ENCODE assay signal across 9 cellular contexts in the genomic region with DNA sequence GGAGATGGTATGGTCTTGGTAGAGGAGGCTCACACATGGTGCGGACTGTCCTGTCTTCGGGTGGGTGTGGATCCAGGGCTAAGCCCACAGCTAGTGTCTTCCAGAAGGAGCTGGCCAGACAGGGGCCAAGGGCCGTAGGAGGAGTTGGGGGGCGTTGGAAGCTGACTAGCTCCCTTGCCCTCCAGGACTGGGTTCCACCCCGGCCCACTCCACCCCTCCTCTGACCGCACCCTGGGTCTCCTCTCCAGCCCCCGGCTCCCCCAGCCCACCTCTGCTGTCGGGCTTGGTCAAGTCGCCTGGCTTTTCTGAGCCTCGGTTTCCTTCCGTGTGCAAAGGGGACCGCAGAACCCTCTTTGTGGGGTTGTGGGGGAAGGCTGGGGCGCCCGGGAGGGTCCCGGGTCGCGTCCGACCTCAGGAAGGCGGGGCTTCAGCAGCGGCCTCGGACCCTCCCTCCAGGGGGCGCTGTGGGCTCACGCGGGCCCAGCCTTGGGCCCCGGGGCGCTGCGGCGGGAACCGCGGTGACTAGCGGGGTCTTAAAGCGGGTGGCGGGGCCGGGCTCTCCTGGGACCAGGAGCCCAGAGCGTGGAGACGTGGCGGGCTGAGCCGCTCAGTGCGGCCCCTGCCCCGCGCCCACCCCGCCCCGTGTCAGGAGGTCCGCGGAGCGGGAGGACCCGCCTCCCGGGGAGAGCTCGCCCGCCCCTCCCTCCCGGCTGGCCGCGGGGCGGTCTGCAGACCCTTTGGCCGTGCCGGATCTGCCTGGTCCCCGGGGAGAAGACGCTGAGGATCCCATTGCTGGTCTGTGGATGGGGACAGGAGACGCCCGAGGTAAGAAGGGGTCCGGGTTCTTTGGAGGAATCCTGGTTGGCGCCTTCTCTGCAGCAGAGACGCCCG. TPM values are rescaled to one million over a fixed set of nuclear protein-coding genes. Genes with fewer than 3 reads are reported as not detected.
DNase-seq lines count a peak whose midpoint lies in the region; ATAC-seq, FAIRE-seq and TF ChIP-seq lines count a peak whose summit lies in the region.
"Had no signal": no experiment of that assay in that cellular context is flagged by ENCODE, and none has a peak within 500 bp of the region (broad histone marks: within the 10 kb centered on the region; RNA-seq: fewer than 3 reads in every experiment).

No MANE protein-coding gene starts in this region.

- peaks cover 6% of the 10 kb centered on the region for H3K27me3 ChIP-seq in CD4-positive, CD25-positive, alpha-beta regulatory T cell (ENCODE audit: control insufficient read depth, insufficient read depth, low read length)
- H3K27me3 ChIP-seq in HUES48 (ENCODE audit: control insufficient read depth, insufficient read depth, low read length) (peaks cover 32% of the 10 kb centered on the region), K562 (ENCODE audit: control insufficient read depth in 2 of 2, insufficient read depth in 2 of 2, low read length in 2 of 2) (peaks cover 50 to 85% of the 10 kb centered on the region in 2 experiments)

- no peak overlapping the region for H3K4me3 ChIP-seq in CD4-positive, CD25-positive, alpha-beta regulatory T cell (ENCODE audit: low read depth, low read length)
- peak overlapping the region; percentile 64 for H3K4me3 ChIP-seq in HUES48 (ENCODE audit: low read depth, low read length)
- H3K4me3 ChIP-seq in K562: peak overlapping the region; percentile 46

- H3K27ac ChIP-seq in CD4-positive, CD25-positive, alpha-beta regulatory T cell (ENCODE audit: insufficient read depth, low read length, poor library complexity, severe bottlenecking): no peak overlapping the region
- H3K27ac ChIP-seq in HUES48 (ENCODE audit: low read depth, low read length) (no peak overlapping the region), K562 (ENCODE audit: extremely low read depth, low read depth, low read length) (no peak overlapping the region)

- peak; percentile 79 to 91 (median 82) for TF ChIP-seq CTCF in K562 (IDR thresholded peaks at IDR 0.05 in 2 of 3, conservative IDR thresholded peaks at IDR 0.05 in 1 of 3; ENCODE audit: insufficient read depth in 2 of 3, low read depth in 1 of 3, low read length in 3 of 3)

- POLR2A ChIA-PET in K562 (lab: Yijun Ruan, JAX): interaction anchor here (0.5 kb wide), 1 partner anchor 13 kb away, joined by 3 read pairs; no protein-coding TSS in a partner anchor

- peak overlapping the region in 2 of 4 donors; percentile 15 to 76 for H3K4me3 Mint-ChIP-seq in CD4-positive, CD25-positive, alpha-beta regulatory T cell

- no peaks in the 10 kb centered on the region for H3K9me3 ChIP-seq in CD4-positive, CD25-positive, alpha-beta regulatory T cell (ENCODE audit: control insufficient read depth in 2 of 2, low read length in 2 of 2)
- no peaks in the 10 kb centered on the region for H3K9me3 ChIP-seq in HUES48 (ENCODE audit: control insufficient read depth, insufficient read depth, low read length)
- H3K9me3 ChIP-seq in K562 (replicated peaks; ENCODE audit: control insufficient read depth, insufficient read depth, low read depth, low read length): no peaks in the 10 kb centered on the region

- H3K9ac ChIP-seq in HUES48 (ENCODE audit: low read depth, low read length) (no peak overlapping the region), K562 (ENCODE audit: insufficient read depth in 1 of 2, low read depth in 2 of 2, low read length in 2 of 2) (peak overlapping the region in 1 of 2 experiments; percentile 86; a peak in 2 of 4 replicates)

- intact Hi-C loops in K562 (cut with micrococcal nuclease): no loop called here

- WGBS in K562 (ENCODE audit: insufficient coverage, low coverage, missing lambda C conversion rate): 6% methylated on average over 12 of the region's 64 CpGs

- peak overlapping the region; percentile 79; the same call in 1 of the 2 replicates for H2AFZ ChIP-seq in K562 (ENCODE audit: low read depth, low read length)

- H3K9me1 ChIP-seq in K562 (ENCODE audit: control insufficient read depth, insufficient read depth, low read length): peaks cover 2% of the 10 kb centered on the region

- H3K36me3 Mint-ChIP-seq in CD4-positive, CD25-positive, alpha-beta regulatory T cell: peaks cover under 1% of the 10 kb centered on the region

- in situ Hi-C loops in K562 (cut with MboI): no loop called here

- H3K4me2 ChIP-seq in K562 (ENCODE audit: insufficient read depth, low read length): peak overlapping the region; percentile 58

- no TSS peak for BruUV-seq in K562 (replicated peaks; lab: Mats Ljungman, UMichigan)

- no peaks in the 10 kb centered on the region for H3K36me3 ChIP-seq in CD4-positive, CD25-positive, alpha-beta regulatory T cell (ENCODE audit: control insufficient read depth, insufficient read depth, low read length)
- H3K36me3 ChIP-seq in HUES48 (ENCODE audit: control insufficient read depth, insufficient read depth, low read length): no peaks in the 10 kb centered on the region
- no peaks in the 10 kb centered on the region for H3K36me3 ChIP-seq in K562 (ENCODE audit: control insufficient read depth, insufficient read depth, low read length)

- no peak for TF ChIP-seq EP300 in K562 (IDR thresholded peaks at IDR 0.05; ENCODE audit: low read length)

- CTCF ChIA-PET in K562 (lab: Yijun Ruan, JAX; ENCODE audit: low intra/inter-chr PET ratio): interaction anchor here (1.3 kb wide), 1 partner anchor 19 kb away, joined by 5 read pairs; no protein-coding TSS in a partner anchor

- H3K27ac Mint-ChIP-seq in CD4-positive, CD25-positive, alpha-beta regulatory T cell: no peak overlapping the region

- FAIRE-seq in K562 (lab: Jason Lieb, UNC): no peak

- peaks cover 22% of the 10 kb centered on the region for H3K27me3 Mint-ChIP-seq in CD4-positive, CD25-positive, alpha-beta regulatory T cell

- no peaks in the 10 kb centered on the region for H3K79me2 ChIP-seq in K562 (ENCODE audit: control insufficient read depth, insufficient read depth, low read length)

- peaks cover 0 to 17% (median 0%) of the 10 kb centered on the region in 4 donors for H3K4me1 Mint-ChIP-seq in CD4-positive, CD25-positive, alpha-beta regulatory T cell

- DNase-seq in CD4-positive, CD25-positive, alpha-beta regulatory T cell: peak; percentile 46 to 56 (median 50)
- DNase-seq in T-helper 2 cell (peak; percentile 31 to 59 (median 47)), K562 (ENCODE audit: extremely low read depth in 1 of 4, low spot score in 3 of 4) (peak; percentile 73 to 95 (median 93)), left kidney (ENCODE audit: low read depth, low spot score) (peak; percentile 77), middle frontal gyrus (ENCODE audit: extremely low spot score, low spot score) (no peak)
- peak; percentile 62 to 63 for DNase-seq in stimulated activated CD8-positive, alpha-beta memory T cell treated with anti-CD3 and anti-CD28 coated beads, Interleukin-2, amount 100 ng/mL, for 48 hours (ENCODE audit: low read depth in 2 of 2)

- no peak for TF ChIP-seq POLR2A in K562 (conservative IDR thresholded peaks at IDR 0.05)

- H3K9me3 Mint-ChIP-seq in CD4-positive, CD25-positive, alpha-beta regulatory T cell: peaks cover 0 to under 1% (median 0%) of the 10 kb centered on the region in 7 donors

- ATAC-seq in CD4-positive, CD25-positive, alpha-beta regulatory T cell (ENCODE audit: low read depth in 2 of 2): peak; percentile 59 to 61
- ATAC-seq in K562: peak; percentile 96
- no peak for ATAC-seq in GM21528 (IDR thresholded peaks at IDR 0.05; ENCODE audit: low FRiP score, unreplicated experiment)

- H4K20me1 ChIP-seq in K562 (replicated peaks; ENCODE audit: control insufficient read depth, insufficient read depth, low read length): peaks cover 13% of the 10 kb centered on the region

- TF ChIP-seq RAD21 in K562 (CRISPR knock-in tag; conservative IDR thresholded peaks at IDR 0.05 in 1 of 2, IDR thresholded peaks at IDR 0.05 in 1 of 2): peak; percentile 40 to 59

- H3K4me1 ChIP-seq in CD4-positive, CD25-positive, alpha-beta regulatory T cell (ENCODE audit: control insufficient read depth, insufficient read depth, low read length, poor library complexity, severe bottlenecking): peaks cover 10% of the 10 kb centered on the region
- H3K4me1 ChIP-seq in HUES48 (ENCODE audit: control insufficient read depth, insufficient read depth, low read length) (no peaks in the 10 kb centered on the region), K562 (replicated peaks in 1 of 2; ENCODE audit: control insufficient read depth in 2 of 2, insufficient read depth in 2 of 2, low read length in 2 of 2) (peaks cover 0 to 43% of the 10 kb centered on the region in 2 experiments; a peak in 3 of 5 replicates)

RNA-seq across cellular contexts. Expression of a gene that starts 5.4 kb away (rescaled TPM):
- total RNA-seq in CD4-positive, CD25-positive, alpha-beta regulatory T cell: not detected
- polyA plus RNA-seq in CD4-positive, CD25-positive, alpha-beta regulatory T cell: not detected
- not detected in 2 replicates for total RNA-seq in K562 (2011; cell fraction: chromatin; rRNA removed; ENCODE audit: low replicate concordance)
- total RNA-seq in K562 (2011; cell fraction: nucleolus; rRNA removed): not detected in 2 replicates
- total RNA-seq in K562 (2011; cell fraction: nucleoplasm; rRNA removed): not detected in 2 replicates
- total RNA-seq in K562 (2014; rRNA removed) (not detected in 2 replicates), K562 (2014; rRNA removed; fragmentation: Illumina TruSeq; extraction: Trizol) (not detected in 2 replicates), K562 (2015; rRNA removed; fragmentation: Illumina TruSeq; extraction: Trizol) (not detected in 2 replicates), K562 (2021) (not detected in 2 replicates)
- polyA plus RNA-seq in K562 (2011; rRNA removed) (not detected in 2 replicates), K562 (2014; fragmentation: Illumina TruSeq; extraction: Trizol) (not detected in 2 replicates), K562 (2014; fragmentation: Nextera tagmentation; extraction: Ambion mirVana) (not detected), K562 (2014; rRNA removed) (not detected in 2 replicates)
- not detected in 2 replicates for polyA plus RNA-seq in K562 (2011; cell fraction: cytosol; rRNA removed)
- polyA plus RNA-seq in K562 (2011; cell fraction: nucleus; rRNA removed): not detected in 2 replicates
- polyA plus RNA-seq in K562 (2012): not detected in 2 replicates
- not detected in 2 replicates for polyA minus RNA-seq in K562 (2011; rRNA and poly(A)+ RNA removed)
- not detected in 2 replicates for polyA minus RNA-seq in K562 (2011; cell fraction: cytosol; rRNA and poly(A)+ RNA removed)
- polyA minus RNA-seq in K562 (2011; cell fraction: nucleus; rRNA and poly(A)+ RNA removed): not detected in 2 replicates
- total RNA-seq: pulmonary artery endothelial cell had no signal

RNA-seq across cellular contexts. Expression of a gene that starts 17.8 kb away (rescaled TPM):
- total RNA-seq in CD4-positive, CD25-positive, alpha-beta regulatory T cell: not detected
- polyA plus RNA-seq in CD4-positive, CD25-positive, alpha-beta regulatory T cell: 1 to 10 TPM in 1 of 4 donors, under 1 TPM in 1, not detected in 2; 0.42 to 1.4 TPM
- not detected in 2 replicates for total RNA-seq in K562 (2011; cell fraction: chromatin; rRNA removed; ENCODE audit: low replicate concordance)
- not detected in 2 replicates for total RNA-seq in K562 (2011; cell fraction: nucleolus; rRNA removed)
- not detected in 2 replicates for total RNA-seq in K562 (2011; cell fraction: nucleoplasm; rRNA removed)
- total RNA-seq in K562 (2014; rRNA removed) (not detected in 2 replicates), K562 (2014; rRNA removed; fragmentation: Illumina TruSeq; extraction: Trizol) (not detected in 2 replicates), K562 (2015; rRNA removed; fragmentation: Illumina TruSeq; extraction: Trizol) (not detected in 2 replicates), K562 (2021) (not detected in 2 replicates)
- polyA plus RNA-seq in K562 (2011; rRNA removed) (not detected in 2 replicates), K562 (2014; fragmentation: Illumina TruSeq; extraction: Trizol) (not detected in 2 replicates), K562 (2014; fragmentation: Nextera tagmentation; extraction: Ambion mirVana) (not detected), K562 (2014; rRNA removed) (not detected in 2 replicates)
- polyA plus RNA-seq in K562 (2011; cell fraction: cytosol; rRNA removed): not detected in 2 replicates
- not detected in 2 replicates for polyA plus RNA-seq in K562 (2011; cell fraction: nucleus; rRNA removed)
- not detected in 2 replicates for polyA plus RNA-seq in K562 (2012)
- polyA minus RNA-seq in K562 (2011; rRNA and poly(A)+ RNA removed): not detected in 2 replicates
- not detected in 2 replicates for polyA minus RNA-seq in K562 (2011; cell fraction: cytosol; rRNA and poly(A)+ RNA removed)
- polyA minus RNA-seq in K562 (2011; cell fraction: nucleus; rRNA and poly(A)+ RNA removed): not detected in 2 replicates
- total RNA-seq: pulmonary artery endothelial cell had no signal

RNA-seq across cellular contexts. Expression of a gene that starts 22.1 kb away (rescaled TPM):
- total RNA-seq in CD4-positive, CD25-positive, alpha-beta regulatory T cell: 1.3 TPM
- polyA plus RNA-seq in CD4-positive, CD25-positive, alpha-beta regulatory T cell: 1 to 10 TPM in 1 of 4 donors, under 1 TPM in 3; 0.58 to 1.1 (median 0.59) TPM
- total RNA-seq in K562 (2011; cell fraction: chromatin; rRNA removed; ENCODE audit: low replicate concordance): 0.40 and 0.86 TPM in 2 replicates
- total RNA-seq in K562 (2011; cell fraction: nucleolus; rRNA removed): 0.67 and 0.79 TPM in 2 replicates
- total RNA-seq in K562 (2011; cell fraction: nucleoplasm; rRNA removed): 0.23 and 0.66 TPM in 2 replicates
- 0.09 and 0.37 TPM in 2 replicates for total RNA-seq in K562 (2014; rRNA removed)
- total RNA-seq in K562 (2014; rRNA removed; fragmentation: Illumina TruSeq; extraction: Trizol): 0.07 TPM in 1 of 2 replicates, not detected in the other
- total RNA-seq in K562 (2015; rRNA removed; fragmentation: Illumina TruSeq; extraction: Trizol): 0.14 and 0.15 TPM in 2 replicates
- 0.22 and 0.33 TPM in 2 replicates for total RNA-seq in K562 (2021)
- polyA plus RNA-seq in K562 (2011; rRNA removed): 0.17 and 0.64 TPM in 2 replicates
- 0.55 and 0.76 TPM in 2 replicates for polyA plus RNA-seq in K562 (2011; cell fraction: cytosol; rRNA removed)
- polyA plus RNA-seq in K562 (2011; cell fraction: nucleus; rRNA removed): 0.67 and 0.70 TPM in 2 replicates
- polyA plus RNA-seq in K562 (2012): 0.46 and 1.1 TPM in 2 replicates
- polyA plus RNA-seq in K562 (2014; fragmentation: Illumina TruSeq; extraction: Trizol): 0.06 and 0.11 TPM in 2 replicates
- polyA plus RNA-seq in K562 (2014; fragmentation: Nextera tagmentation; extraction: Ambion mirVana): not detected
- polyA plus RNA-seq in K562 (2014; rRNA removed): 0.04 and 0.11 TPM in 2 replicates
- 0.39 and 0.48 TPM in 2 replicates for polyA minus RNA-seq in K562 (2011; rRNA and poly(A)+ RNA removed)
- polyA minus RNA-seq in K562 (2011; cell fraction: cytosol; rRNA and poly(A)+ RNA removed): 0.48 and 0.55 TPM in 2 replicates
- polyA minus RNA-seq in K562 (2011; cell fraction: nucleus; rRNA and poly(A)+ RNA removed): 0.13 and 0.33 TPM in 2 replicates

RNA-seq across cellular contexts. Expression of a gene that starts 22.7 kb away (rescaled TPM):
- total RNA-seq in CD4-positive, CD25-positive, alpha-beta regulatory T cell: 50.7 TPM
- polyA plus RNA-seq in CD4-positive, CD25-positive, alpha-beta regulatory T cell: 100 to 1,000 TPM in 2 of 4 donors, 10 to 100 TPM in 2; 79.4 to 105 (median 95.0) TPM
- 7.1 and 15.6 TPM in 2 replicates for total RNA-seq in K562 (2011; cell fraction: chromatin; rRNA removed; ENCODE audit: low replicate concordance)
- 13.2 and 13.3 TPM in 2 replicates for total RNA-seq in K562 (2011; cell fraction: nucleolus; rRNA removed)
- 7.2 and 10.5 TPM in 2 replicates for total RNA-seq in K562 (2011; cell fraction: nucleoplasm; rRNA removed)
- total RNA-seq in K562 (2014; rRNA removed) (23.7 and 26.9 TPM in 2 replicates), K562 (2014; rRNA removed; fragmentation: Illumina TruSeq; extraction: Trizol) (3.2 and 3.3 TPM in 2 replicates), K562 (2015; rRNA removed; fragmentation: Illumina TruSeq; extraction: Trizol) (14.3 and 14.6 TPM in 2 replicates), K562 (2021) (20.7 and 21.0 TPM in 2 replicates)
- polyA plus RNA-seq in K562 (2011; rRNA removed) (14.7 and 23.9 TPM in 2 replicates), K562 (2014; fragmentation: Illumina TruSeq; extraction: Trizol) (5.2 and 11.0 TPM in 2 replicates), K562 (2014; fragmentation: Nextera tagmentation; extraction: Ambion mirVana) (under 1 TPM; 0.41 to 0.98 TPM), K562 (2014; rRNA removed) (21.9 and 23.4 TPM in 2 replicates)
- polyA plus RNA-seq in K562 (2011; cell fraction: cytosol; rRNA removed): 31.1 and 65.3 TPM in 2 replicates
- polyA plus RNA-seq in K562 (2011; cell fraction: nucleus; rRNA removed): 19.9 and 25.8 TPM in 2 replicates
- 17.9 and 19.3 TPM in 2 replicates for polyA plus RNA-seq in K562 (2012)
- 4.7 and 4.8 TPM in 2 replicates for polyA minus RNA-seq in K562 (2011; rRNA and poly(A)+ RNA removed)
- polyA minus RNA-seq in K562 (2011; cell fraction: cytosol; rRNA and poly(A)+ RNA removed): 9.5 and 22.4 TPM in 2 replicates
- polyA minus RNA-seq in K562 (2011; cell fraction: nucleus; rRNA and poly(A)+ RNA removed): 5.7 and 8.8 TPM in 2 replicates

RNA-seq across cellular contexts. Expression of a gene that starts 39.0 kb away (rescaled TPM):
- 24.8 TPM for total RNA-seq in CD4-positive, CD25-positive, alpha-beta regulatory T cell
- polyA plus RNA-seq in CD4-positive, CD25-positive, alpha-beta regulatory T cell: 10 to 100 TPM; 17.7 to 27.1 (median 20.9) TPM
- total RNA-seq in K562 (2011; cell fraction: chromatin; rRNA removed; ENCODE audit: low replicate concordance): 17.4 and 45.7 TPM in 2 replicates
- total RNA-seq in K562 (2011; cell fraction: nucleolus; rRNA removed): 25.8 and 31.0 TPM in 2 replicates
- total RNA-seq in K562 (2011; cell fraction: nucleoplasm; rRNA removed): 17.7 and 19.9 TPM in 2 replicates
- 5.4 and 7.8 TPM in 2 replicates for total RNA-seq in K562 (2014; rRNA removed)
- total RNA-seq in K562 (2014; rRNA removed; fragmentation: Illumina TruSeq; extraction: Trizol): 3.0 and 3.6 TPM in 2 replicates
- total RNA-seq in K562 (2015; rRNA removed; fragmentation: Illumina TruSeq; extraction: Trizol): 6.4 and 6.9 TPM in 2 replicates
- total RNA-seq in K562 (2021): 18.7 and 28.7 TPM in 2 replicates
- 8.6 and 14.0 TPM in 2 replicates for polyA plus RNA-seq in K562 (2011; rRNA removed)
- polyA plus RNA-seq in K562 (2011; cell fraction: cytosol; rRNA removed): 14.2 and 18.7 TPM in 2 replicates
- 63.0 and 66.6 TPM in 2 replicates for polyA plus RNA-seq in K562 (2011; cell fraction: nucleus; rRNA removed)
- 15.6 and 29.0 TPM in 2 replicates for polyA plus RNA-seq in K562 (2012)
- 5.0 and 8.5 TPM in 2 replicates for polyA plus RNA-seq in K562 (2014; fragmentation: Illumina TruSeq; extraction: Trizol)
- polyA plus RNA-seq in K562 (2014; fragmentation: Nextera tagmentation; extraction: Ambion mirVana): 1 to 10 TPM; 1.4 to 1.9 TPM
- polyA plus RNA-seq in K562 (2014; rRNA removed): 8.0 and 10.0 TPM in 2 replicates
- polyA minus RNA-seq in K562 (2011; rRNA and poly(A)+ RNA removed): 3.3 and 4.4 TPM in 2 replicates
- polyA minus RNA-seq in K562 (2011; cell fraction: cytosol; rRNA and poly(A)+ RNA removed): 4.1 and 11.9 TPM in 2 replicates
- 11.4 and 20.1 TPM in 2 replicates for polyA minus RNA-seq in K562 (2011; cell fraction: nucleus; rRNA and poly(A)+ RNA removed)
